ENCODE assay signal across 8 cellular contexts in the genomic region with DNA sequence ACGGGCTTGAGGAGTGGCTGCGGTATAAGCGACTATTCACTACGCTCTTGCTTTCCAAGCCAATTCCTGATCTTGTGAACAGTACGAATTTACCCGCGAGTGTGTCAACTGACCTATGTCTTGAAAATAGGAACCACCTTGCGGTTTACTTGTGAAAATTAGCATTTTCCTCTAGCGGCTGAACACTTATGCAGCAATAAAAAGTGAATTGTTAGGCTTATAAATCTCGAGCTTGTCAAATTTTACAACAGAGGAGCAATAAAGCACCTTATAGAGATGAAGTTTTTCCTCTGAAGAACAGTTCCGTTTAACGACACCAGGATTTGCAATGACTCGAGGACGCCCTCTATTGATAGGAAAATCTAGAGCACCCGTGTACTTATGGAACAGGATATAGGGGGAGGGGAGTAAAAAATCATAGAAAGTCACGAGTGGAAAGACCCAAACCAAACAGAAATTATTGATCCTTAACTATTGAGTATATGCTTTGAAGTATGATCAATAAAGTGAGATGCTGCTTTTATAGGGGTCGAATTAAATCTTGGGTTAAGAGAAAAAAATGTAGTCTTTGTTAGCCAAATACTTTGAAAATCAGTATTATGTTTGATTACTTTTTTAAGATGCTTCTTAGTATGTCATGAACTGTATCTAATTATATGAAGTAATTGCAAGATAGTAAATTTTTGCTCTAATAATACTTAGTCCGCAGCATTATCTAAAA. TPM values are rescaled to one million over a fixed set of nuclear protein-coding genes. Genes with fewer than 3 reads are reported as not detected.
DNase-seq lines count a peak whose midpoint lies in the region; ATAC-seq and TF ChIP-seq lines count a peak whose summit lies in the region.

No MANE protein-coding gene starts in this region.

- no TSS peak for BruUV-seq in PC-9 (replicated peaks; lab: Mats Ljungman, UMichigan)

- H3K9me2 ChIP-seq in Karpas-422 (replicated peaks; ENCODE audit: insufficient read depth, low read length): no peaks in the 10 kb centered on the region
- no peaks in the 10 kb centered on the region for H3K9me2 ChIP-seq in PC-9 (ENCODE audit: insufficient read depth)

- 1 to 2% methylated on average over 15 to 18 of the region's 18 CpGs for whole genome bisulfite sequencing in gastroesophageal sphincter (ENCODE audit: low coverage in 1 of 2), 2 donors

- CTCF ChIA-PET in PC-9 (lab: Charles Lee): interaction anchor here (0.8 kb wide), 1 partner anchor 15 kb away, joined by 3 read pairs; no protein-coding TSS in a partner anchor

- H3K79me2 ChIP-seq in Karpas-422 (ENCODE audit: low read length) (no peaks in the 10 kb centered on the region), PC-9 (ENCODE audit: low read depth) (peaks cover 25% of the 10 kb centered on the region)

- no peaks in the 10 kb centered on the region for H3K27me3 ChIP-seq in Karpas-422 (ENCODE audit: low read length)
- H3K27me3 ChIP-seq in PC-9 (ENCODE audit: insufficient read depth, low read depth): no peaks in the 10 kb centered on the region
- no peaks in the 10 kb centered on the region for H3K27me3 ChIP-seq in gastroesophageal sphincter

- peak; percentile 50 for DNase-seq in activated T-cell treated with anti-CD3 and anti-CD28 coated beads for 24 hours (ENCODE audit: low read depth)
- DNase-seq in activated T-cell treated with anti-CD3 and anti-CD28 coated beads, Interleukin-2, amount 50 U/mL, for 1 hour: no peak
- peak; percentile 90 for DNase-seq in Karpas-422
- DNase-seq in PC-9: peak; percentile 60 to 67
- peak in 1 of 2 donors; percentile 70 for DNase-seq in activated naive CD4-positive, alpha-beta T cell treated with anti-CD3 and anti-CD28 coated beads, Interleukin-2, amount 50 U/mL, for 72 hours (ENCODE audit: low spot score in 2 of 2)
- peak; percentile 79 for DNase-seq in non-pigmented ciliary epithelial cell (ENCODE audit: low read depth)

- H3K4me1 ChIP-seq in Karpas-422 (ENCODE audit: low read length) (peaks cover 27% of the 10 kb centered on the region), PC-9 (replicated peaks; ENCODE audit: insufficient read depth) (peaks cover 29% of the 10 kb centered on the region), gastroesophageal sphincter (peaks cover 0 to 52% (median 9%) of the 10 kb centered on the region in 3 donors)

- H3K9me3 Mint-ChIP-seq in activated naive CD4-positive, alpha-beta T cell treated with anti-CD3 and anti-CD28 coated beads, Interleukin-2, amount 50 U/mL, for 72 hours: no peaks in the 10 kb centered on the region

- intact Hi-C loops in PC-9 (cut with micrococcal nuclease; ENCODE audit: unreplicated experiment): loop anchor here (2.0 to 10.0 kb wide), 6 partner anchors 25 to 1239 kb away; partner anchors contain the start of gene CHD1

- peak overlapping the region; percentile 38 to 56 for H3K27ac Mint-ChIP-seq in activated naive CD4-positive, alpha-beta T cell treated with anti-CD3 and anti-CD28 coated beads, Interleukin-2, amount 50 U/mL, for 72 hours

- H3K4me2 ChIP-seq in Karpas-422 (ENCODE audit: low read depth, low read length, poor library complexity, severe bottlenecking) (peak overlapping the region; percentile 35), PC-9 (peak overlapping the region; percentile 94)

- peaks cover 0 to 11% of the 10 kb centered on the region in 2 donors for H3K36me3 Mint-ChIP-seq in activated naive CD4-positive, alpha-beta T cell treated with anti-CD3 and anti-CD28 coated beads, Interleukin-2, amount 50 U/mL, for 72 hours

- H3K36me3 ChIP-seq in Karpas-422 (ENCODE audit: insufficient read depth, low read length) (no peaks in the 10 kb centered on the region), PC-9 (ENCODE audit: low read depth) (no peaks in the 10 kb centered on the region), gastroesophageal sphincter (no peaks in the 10 kb centered on the region)

- H3K9ac ChIP-seq in Karpas-422 (ENCODE audit: low read length): no peak overlapping the region

- no peaks in the 10 kb centered on the region for H3K9me3 ChIP-seq in Karpas-422 (ENCODE audit: low read length)
- no peaks in the 10 kb centered on the region for H3K9me3 ChIP-seq in PC-9 (ENCODE audit: insufficient read depth, low read depth)
- no peaks in the 10 kb centered on the region for H3K9me3 ChIP-seq in gastroesophageal sphincter

- H4K20me1 ChIP-seq in Karpas-422 (ENCODE audit: insufficient read depth, low read depth, low read length) (peaks cover 12% of the 10 kb centered on the region), PC-9 (ENCODE audit: insufficient read depth) (peaks cover 20% of the 10 kb centered on the region)

- H3K27ac ChIP-seq in Karpas-422 (ENCODE audit: low read length) (no peak overlapping the region), PC-9 (peak overlapping the region; percentile 34), gastroesophageal sphincter (peak overlapping the region; percentile 78 to 96 (median 94))

- peaks cover 17% of the 10 kb centered on the region; the same call in 1 of the 2 replicates for H3F3A ChIP-seq in PC-9 (ENCODE audit: insufficient read depth, low read depth)

- H2AFZ ChIP-seq in Karpas-422 (ENCODE audit: low read length) (no peak overlapping the region), PC-9 (peak overlapping the region; percentile 96)

- no peak for ATAC-seq in activated naive CD4-positive, alpha-beta T cell treated with anti-CD3 and anti-CD28 coated beads, Interleukin-2, amount 50 U/mL, for 72 hours
- ATAC-seq in gastroesophageal sphincter (no peak), GM19455 (IDR thresholded peaks at IDR 0.05; ENCODE audit: unreplicated experiment) (no peak)

- no peak for TF ChIP-seq POLR2A in gastroesophageal sphincter (IDR thresholded peaks at IDR 0.05)

- TF ChIP-seq CTCF in PC-9 (conservative IDR thresholded peaks at IDR 0.05) (peak; percentile 91), gastroesophageal sphincter (IDR thresholded peaks at IDR 0.05) (peak; percentile 93 to 98 (median 94))

- POLR2A ChIA-PET in PC-9 (lab: Charles Lee; ENCODE audit: unreplicated experiment): interaction anchor here (0.6 kb wide), 1 partner anchor 1450 kb away, joined by 5 read pairs; no protein-coding TSS in a partner anchor

- H3K4me3 ChIP-seq in Karpas-422 (ENCODE audit: low read length) (peak overlapping the region; percentile 8; the same call in 1 of the 2 replicates), PC-9 (peak overlapping the region; percentile 66), gastroesophageal sphincter (peak overlapping the region; percentile 67 to 89)

- no peak for TF ChIP-seq EP300 in gastroesophageal sphincter (IDR thresholded peaks at IDR 0.05)

RNA-seq across cellular contexts. Expression of gene RGMB, which starts 1.9 kb away (rescaled TPM):
- total RNA-seq in Karpas-422 (2014; rRNA removed; shearing (Covaris generic); ENCODE audit: low replicate concordance): 0.94 and 3.1 TPM in 2 replicates
- total RNA-seq in PC-9 (2021): 14.2 and 14.6 TPM in 2 replicates
- 1 to 10 TPM; 2.9 to 3.7 TPM for total RNA-seq in activated naive CD4-positive, alpha-beta T cell treated with anti-CD3 and anti-CD28 coated beads, Interleukin-2, amount 50 U/mL, for 72 hours
- total RNA-seq in gastroesophageal sphincter: 100 to 1,000 TPM in 3 of 4 donors, 10 to 100 TPM in 1; 37.3 to 248 (median 174) TPM

Comparison
In these comparisons a context has a peak if more than half of its experiments do, and no peak if none do; other contexts are left out.
1. H3K4me3 ChIP-seq: peak in every context shown above with its lines; median percentile 78 in gastroesophageal sphincter; 66 in PC-9; 8 in Karpas-422.